ENCODE assay signal across 8 cellular contexts in the genomic region with DNA sequence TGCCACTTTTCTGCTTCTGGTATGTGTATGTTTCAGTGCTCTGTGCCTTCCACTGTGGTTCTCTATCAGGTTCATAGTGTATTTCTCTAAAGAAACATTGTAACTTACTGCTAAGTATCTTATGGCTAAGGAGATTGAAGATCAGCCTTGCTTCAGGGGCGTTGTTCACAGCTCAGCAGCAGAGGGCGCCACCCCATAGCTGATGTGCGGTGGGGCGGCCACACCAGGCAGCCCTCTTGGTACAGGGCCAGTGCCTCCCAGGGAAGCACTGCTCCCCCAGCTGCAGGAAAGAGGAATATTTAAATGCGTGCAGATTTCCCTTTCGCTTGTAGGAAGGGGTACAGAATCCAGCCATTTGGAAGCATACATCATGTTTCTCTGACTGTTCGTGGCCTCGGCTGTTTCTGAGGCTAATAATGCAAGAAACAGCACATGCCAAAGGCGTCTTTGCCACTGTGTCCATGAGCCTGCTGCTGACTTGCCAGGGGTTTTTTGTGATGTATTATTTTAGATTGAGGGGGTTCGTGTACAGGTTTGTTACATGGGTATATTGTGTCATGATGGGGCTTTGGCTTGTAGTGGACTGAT.
DNase-seq lines count a peak whose midpoint lies in the region; ATAC-seq and TF ChIP-seq lines count a peak whose summit lies in the region.
"Not testable (repeated sequence)": the region's sequence is repeated elsewhere in the genome, so short reads cannot be mapped to it uniquely, and the experiment has no call there.

No MANE protein-coding gene starts in this region.

- not testable (repeated sequence) for H3F3A ChIP-seq in OCI-LY1 (ENCODE audit: insufficient read depth, low read length); smooth muscle cell (ENCODE audit: low read depth)

- DNase-seq in Kasumi-1 (lab: John Stamatoyannopoulos, UW), result peak; percentile 39 to 43
- peak; percentile 84 for DNase-seq in activated CD4-positive, alpha-beta memory T cell treated with anti-CD3 and anti-CD28 coated beads for 36 hours
- peak; percentile 7 for DNase-seq in cerebellum (ENCODE audit: low spot score)
- DNase-seq in iris pigment epithelial cell (ENCODE audit: low read depth), result peak; percentile 62
- peak; percentile 32 for DNase-seq in smooth muscle cell (lab: John Stamatoyannopoulos, UW; ENCODE audit: unreplicated experiment)

- ATAC-seq in GM18498 (IDR thresholded peaks at IDR 0.05; ENCODE audit: unreplicated experiment), result peak; percentile 52

- H3K27ac ChIP-seq in 22Rv1; OCI-LY1 (ENCODE audit: low read depth, low read length, poor library complexity, severe bottlenecking); smooth muscle cell (ENCODE audit: low read depth): not testable (repeated sequence)

- H3K27ac Mint-ChIP-seq in activated CD4-positive, alpha-beta memory T cell treated with anti-CD3 and anti-CD28 coated beads for 36 hours, result not testable (repeated sequence)

- POLR2A ChIA-PET in activated CD4-positive, alpha-beta memory T cell treated with anti-CD3 and anti-CD28 coated beads for 36 hours (lab: Charles Lee), result not testable (repeated sequence)

- not testable (repeated sequence) for H3K36me3 ChIP-seq in OCI-LY1 (ENCODE audit: insufficient read depth, low read length); smooth muscle cell (ENCODE audit: low read depth)

- peak; percentile 85 for TF ChIP-seq CTCF in 22Rv1 (IDR thresholded peaks at IDR 0.05)
- peak; percentile 52 for TF ChIP-seq CTCF in OCI-LY1 (IDR thresholded peaks at IDR 0.05; ENCODE audit: low read length)
- peak; percentile 83 for TF ChIP-seq CTCF in smooth muscle cell (IDR thresholded peaks at IDR 0.05; ENCODE audit: borderline replicate concordance, insufficient read depth, poor library complexity, severe bottlenecking)

- H3K4me3 Mint-ChIP-seq in activated CD4-positive, alpha-beta memory T cell treated with anti-CD3 and anti-CD28 coated beads for 36 hours, result not testable (repeated sequence)

- H2AFZ ChIP-seq in OCI-LY1 (ENCODE audit: low read length); smooth muscle cell (ENCODE audit: low read depth): not testable (repeated sequence)

- intact Hi-C loops in activated CD4-positive, alpha-beta memory T cell treated with anti-CD3 and anti-CD28 coated beads for 36 hours (cut with micrococcal nuclease), result loop anchor here (1.0 kb wide), 1 partner anchor 169 kb away; no protein-coding TSS in a partner anchor

- H3K79me2 ChIP-seq in OCI-LY1 (ENCODE audit: insufficient read depth, low read length); smooth muscle cell (ENCODE audit: low read depth): not testable (repeated sequence)

- H3K9me2 ChIP-seq in OCI-LY1 (ENCODE audit: low read depth, low read length), result not testable (repeated sequence)

- not testable (repeated sequence) for H3K36me3 Mint-ChIP-seq in activated CD4-positive, alpha-beta memory T cell treated with anti-CD3 and anti-CD28 coated beads for 36 hours

- not testable (repeated sequence) for H3K27me3 ChIP-seq in OCI-LY1 (ENCODE audit: insufficient read depth, low read length); smooth muscle cell (ENCODE audit: low read depth)

- not testable (repeated sequence) for H3K9me3 ChIP-seq in OCI-LY1 (ENCODE audit: low read length); smooth muscle cell (replicated peaks; ENCODE audit: low read depth)

- peaks cover 12% of the 10 kb centered on the region for H3K27me3 Mint-ChIP-seq in activated CD4-positive, alpha-beta memory T cell treated with anti-CD3 and anti-CD28 coated beads for 36 hours

- CTCF ChIA-PET in activated CD4-positive, alpha-beta memory T cell treated with anti-CD3 and anti-CD28 coated beads for 36 hours (lab: Charles Lee), result interaction anchor here (1.3 to 2.5 kb wide), 3 partner anchors 166 to 193 kb away, joined by 3 to 22 read pairs (median 4); a partner anchor contains a TSS

- H3K4me1 Mint-ChIP-seq in activated CD4-positive, alpha-beta memory T cell treated with anti-CD3 and anti-CD28 coated beads for 36 hours (ENCODE audit: low read depth), result peaks cover 15% of the 10 kb centered on the region

- not testable (repeated sequence) for H3K9me3 Mint-ChIP-seq in activated CD4-positive, alpha-beta memory T cell treated with anti-CD3 and anti-CD28 coated beads for 36 hours

- not testable (repeated sequence) for H3K4me3 ChIP-seq in OCI-LY1 (ENCODE audit: low read depth, low read length, poor library complexity, severe bottlenecking); smooth muscle cell

- 24% methylated on average over 10 of the region's 10 CpGs for WGBS in smooth muscle cell (ENCODE audit: low lambda C conversion rate)

- not testable (repeated sequence) for H3K9ac ChIP-seq in OCI-LY1 (ENCODE audit: low read length); smooth muscle cell (ENCODE audit: low read depth)

- not testable (repeated sequence) for H4K20me1 ChIP-seq in OCI-LY1 (ENCODE audit: insufficient read depth, low read length); smooth muscle cell (ENCODE audit: low read depth)

- not testable (repeated sequence) for H3K4me1 ChIP-seq in OCI-LY1 (ENCODE audit: insufficient read depth, low read length, severe bottlenecking); smooth muscle cell (ENCODE audit: low read depth)

- not testable (repeated sequence) for H3K4me2 ChIP-seq in OCI-LY1 (ENCODE audit: low read length); smooth muscle cell

Comparison
In these comparisons a context has a peak if more than half of its experiments do, and no peak if none do; other contexts are left out.
1. DNase-seq: peak in every context shown above with its lines; median percentile 84 in activated CD4-positive, alpha-beta memory T cell treated with anti-CD3 and anti-CD28 coated beads for 36 hours; 62 in iris pigment epithelial cell; 41 in Kasumi-1; 32 in smooth muscle cell; 7 in cerebellum.